2 cellular contexts compared by ENCODE assay signal in genomic region chr20:63537525-63538203, GRCh38.
TF ChIP-seq lines count a peak whose summit lies in the region.

No MANE protein-coding gene starts in this region.

TF ChIP-seq in A549, 52 proteins besides CTCF, POLR2A, EP300 and RAD21 (continued from another document):
- no peak for TF ChIP-seq REST (IDR thresholded peaks at IDR 0.05)
- no peak for TF ChIP-seq RNF2 (IDR thresholded peaks at IDR 0.05; ENCODE audit: borderline replicate concordance, low read depth)
- no peak for TF ChIP-seq KDM1A (IDR thresholded peaks at IDR 0.05; ENCODE audit: low read depth)
- peak; percentile 77 for TF ChIP-seq MAX (IDR thresholded peaks at IDR 0.05)
- no peak for TF ChIP-seq HOXA7 (CRISPR knock-in tag; IDR thresholded peaks at IDR 0.05)
- no peak for TF ChIP-seq NFE2L2 (conservative IDR thresholded peaks at IDR 0.05; ENCODE audit: low read length)
- TF ChIP-seq JUN (IDR thresholded peaks at IDR 0.05): peak; percentile 21 to 44; a peak in 3 of 5 replicates
- no peak for TF ChIP-seq HMGXB4 (CRISPR knock-in tag; IDR thresholded peaks at IDR 0.05; ENCODE audit: borderline replicate concordance)
- peak; percentile 41; the same call in 1 of the 2 replicates for TF ChIP-seq E2F6 (IDR thresholded peaks at IDR 0.05; ENCODE audit: borderline replicate concordance, low read depth)
- no peak for TF ChIP-seq CEBPB (IDR thresholded peaks at IDR 0.05)
- peak; percentile 89 for TF ChIP-seq KDM5A (IDR thresholded peaks at IDR 0.05)
- no peak; the same call in 1 of the 2 replicates for TF ChIP-seq HOXB5 (CRISPR knock-in tag; IDR thresholded peaks at IDR 0.05)
- no peak for TF ChIP-seq POLR2AphosphoS2 (conservative IDR thresholded peaks at IDR 0.05; ENCODE audit: low read length)

TF ChIP-seq in K562, 482 proteins besides CTCF, POLR2A, EP300 and RAD21 (continued from another document):
- TF ChIP-seq TOE1 (IDR thresholded peaks at IDR 0.05; ENCODE audit: borderline replicate concordance): 0 out of 2 replicates have a peak, but pooled peaks have one; percentile 27
- TF ChIP-seq TOE1 (CRISPR knock-in tag; IDR thresholded peaks at IDR 0.05; ENCODE audit: borderline replicate concordance, low read depth): no peak
- 0 out of 2 replicates have a peak, but pooled peaks have one; percentile 56 for TF ChIP-seq MTA3 (IDR thresholded peaks at IDR 0.05; ENCODE audit: borderline replicate concordance)
- peak; percentile 6; the same call in 1 of the 2 replicates for TF ChIP-seq NFIC (IDR thresholded peaks at IDR 0.05)
- no peak for TF ChIP-seq ZNF589 (CRISPR knock-in tag; IDR thresholded peaks at IDR 0.05; ENCODE audit: low read depth)
- peak; percentile 35; the same call in 1 of the 2 replicates for TF ChIP-seq CBFB (CRISPR knock-in tag; IDR thresholded peaks at IDR 0.05)
- peak; percentile 87 for TF ChIP-seq DEAF1 (CRISPR knock-in tag; IDR thresholded peaks at IDR 0.05)
- peak; percentile 76 for TF ChIP-seq GABPB1 (CRISPR knock-in tag; IDR thresholded peaks at IDR 0.05)
- TF ChIP-seq ZC3H4 (CRISPR knock-in tag; IDR thresholded peaks at IDR 0.05; ENCODE audit: borderline replicate concordance): 0 out of 2 replicates have a peak, but pooled peaks have one; percentile 42
- TF ChIP-seq ZBTB33 (CRISPR knock-in tag; IDR thresholded peaks at IDR 0.05): peak; percentile 74
- TF ChIP-seq ZNF57 (CRISPR knock-in tag; IDR thresholded peaks at IDR 0.05): no peak
- no peak for TF ChIP-seq GMEB1 (CRISPR knock-in tag; IDR thresholded peaks at IDR 0.05)
- TF ChIP-seq MNT (conservative IDR thresholded peaks at IDR 0.05): 0 out of 4 replicates have a peak, but pooled peaks of 1 of the 2 experiments have one; percentile 27
- TF ChIP-seq HES1 (IDR thresholded peaks at IDR 0.05; ENCODE audit: low read depth): no peak
- TF ChIP-seq ARID4B (CRISPR knock-in tag; IDR thresholded peaks at IDR 0.05): peak; percentile 54; the same call in 1 of the 2 replicates
- TF ChIP-seq BRCA1 (IDR thresholded peaks at IDR 0.05): no peak
- 0 out of 2 replicates have a peak, but pooled peaks have one; percentile 86 for TF ChIP-seq BRCA1 (CRISPR knock-in tag; IDR thresholded peaks at IDR 0.05)
- TF ChIP-seq NR2C2 (CRISPR knock-in tag; IDR thresholded peaks at IDR 0.05): no peak
- TF ChIP-seq NR2C2 (tag; IDR thresholded peaks at IDR 0.05): peak; percentile 25; the same call in 1 of the 2 replicates
- no peak for TF ChIP-seq ZNF444 (CRISPR knock-in tag; IDR thresholded peaks at IDR 0.05)
- peak; percentile 89 for TF ChIP-seq ZBTB7A (IDR thresholded peaks at IDR 0.05; ENCODE audit: borderline replicate concordance, control insufficient read depth, low read depth, low read length)
- peak; percentile 63; the same call in 1 of the 2 replicates for TF ChIP-seq CTBP1 (IDR thresholded peaks at IDR 0.05; ENCODE audit: borderline replicate concordance)
- TF ChIP-seq ZNF324 (CRISPR knock-in tag; IDR thresholded peaks at IDR 0.05): no peak
- TF ChIP-seq PRDM10 (IDR thresholded peaks at IDR 0.05; ENCODE audit: partially characterized antibody): peak; percentile 53
- 0 out of 2 replicates have a peak, but pooled peaks have one; percentile 20 for TF ChIP-seq ZNF143 (CRISPR knock-in tag; IDR thresholded peaks at IDR 0.05)
- TF ChIP-seq PCBP1 (IDR thresholded peaks at IDR 0.05; ENCODE audit: low read depth, low read length, poor library complexity, severe bottlenecking): peak; percentile 62
- TF ChIP-seq TFAM (CRISPR knock-in tag; conservative IDR thresholded peaks at IDR 0.05): no peak
- peak; percentile 80 for TF ChIP-seq TFAP4 (CRISPR knock-in tag; IDR thresholded peaks at IDR 0.05; ENCODE audit: borderline replicate concordance)
- no peak for TF ChIP-seq ELF1 (tag; IDR thresholded peaks at IDR 0.05)
